Comparison of ENCODE assay signal across 25 cellular contexts in genomic region chr1:208531003-208531750, GRCh38.
A peak's percentile ranks its signal among the peaks of the same experiment; 100 is the strongest.
DNase-seq lines count a peak whose midpoint lies in the region; ATAC-seq, FAIRE-seq and TF ChIP-seq lines count a peak whose summit lies in the region.
"Had no signal": no experiment of that assay in that cellular context is flagged by ENCODE, and none has a peak within 500 bp of the region (broad histone marks: within the 10 kb centered on the region; RNA-seq: fewer than 3 reads in every experiment).

No MANE protein-coding gene starts in this region.

- H4K20me1 ChIP-seq in neural cell (ENCODE audit: insufficient read depth), result no peaks in the 10 kb centered on the region

- H3K27ac Mint-ChIP-seq in nephron progenitor cell, result no peak overlapping the region
- H3K27ac Mint-ChIP-seq: T-helper 1 cell treated with Interleukin-12 subunit alpha and Interleukin-12 subunit beta and Interleukin-4 antibody, amounts not matched to agents 30 μg/mL and 1 μg/mL, for 36 hours had no signal

- no peak overlapping the region for H3K4me3 ChIP-seq in bronchial epithelial cell (ENCODE audit: low read depth, low read length)
- H3K4me3 ChIP-seq in neural cell (ENCODE audit: low read length), result no peak overlapping the region
- H3K4me3 ChIP-seq: lower lobe of right lung, Peyer's patch, SJCRH30, skin epidermis, vagina had no signal

- peaks cover 32% of the 10 kb centered on the region for H3K4me1 Mint-ChIP-seq in nephron progenitor cell

- ATAC-seq in HG03571 (IDR thresholded peaks at IDR 0.05; ENCODE audit: unreplicated experiment), result no peak
- ATAC-seq: foreskin keratinocyte, HCT116 had no signal

- H3F3A ChIP-seq in neural cell (ENCODE audit: insufficient read depth, low read length, poor library complexity, severe bottlenecking), result peaks cover 17% of the 10 kb centered on the region

- no peaks in the 10 kb centered on the region for H3K36me3 ChIP-seq in bronchial epithelial cell (ENCODE audit: control insufficient read depth, insufficient read depth, low read length)
- H3K36me3 ChIP-seq in neural cell (ENCODE audit: insufficient read depth, low read length), result no peaks in the 10 kb centered on the region
- H3K36me3 ChIP-seq: lower lobe of right lung, Peyer's patch, SJCRH30, vagina had no signal

- no peaks in the 10 kb centered on the region for H3K36me3 Mint-ChIP-seq in nephron progenitor cell (ENCODE audit: low read depth)

- DNase-seq in NCI-H345 (lab: John Stamatoyannopoulos, UW) (peak; percentile 10), NCI-H345 treated with DMSO at 0.1 percent for 48 hours (lab: John Stamatoyannopoulos, UW; ENCODE audit: unreplicated experiment) (no peak), DMS79 (lab: John Stamatoyannopoulos, UW) (peak; percentile 7), bronchial epithelial cell (ENCODE audit: low read depth) (no peak), H4 (ENCODE audit: low spot score) (no peak), nephron progenitor cell (no peak)
- DNase-seq: ACHN; activated CD4-positive, alpha-beta T cell treated with anti-CD3 and anti-CD28 coated beads for 1 hour; activated naive CD4-positive, alpha-beta T cell; Calu3; effector memory CD4-positive, alpha-beta T cell; foreskin keratinocyte; lower lobe of right lung; NCI-H1930; NCI-H510A treated with DMSO at 0.1 percent for 48 hours; Peyer's patch; SJCRH30; stimulated activated CD4-positive, alpha-beta T cell treated with anti-CD3 and anti-CD28 coated beads, Interleukin-1b, Interleukin-23, amount 100 ng/mL, for 48 hours had no signal

- H3K27me3 ChIP-seq in bronchial epithelial cell (ENCODE audit: control insufficient read depth, insufficient read depth, low read length) (peaks cover 5% of the 10 kb centered on the region), neural cell (ENCODE audit: insufficient read depth, low read depth, low read length) (no peaks in the 10 kb centered on the region)
- H3K27me3 ChIP-seq: foreskin keratinocyte, Peyer's patch, SJCRH30, vagina had no signal

- peak overlapping the region; percentile 3 for H3K27ac ChIP-seq in neural cell (ENCODE audit: low read length)
- H3K27ac ChIP-seq: C4-2B, foreskin keratinocyte, lower lobe of right lung, Peyer's patch, SJCRH30, skin epidermis, vagina had no signal

- no peaks in the 10 kb centered on the region for H3K79me2 ChIP-seq in neural cell (replicated peaks; ENCODE audit: insufficient read depth, low read length)

- no peaks in the 10 kb centered on the region for H3K9me3 Mint-ChIP-seq in nephron progenitor cell
- H3K9me3 Mint-ChIP-seq: T-helper 1 cell treated with Interleukin-12 subunit alpha and Interleukin-12 subunit beta and Interleukin-4 antibody, amounts not matched to agents 30 μg/mL and 1 μg/mL, for 36 hours had no signal

- peak; percentile 28 for FAIRE-seq in bronchial epithelial cell (lab: Jason Lieb, UNC)

- H3K9me2 ChIP-seq in neural cell (ENCODE audit: insufficient read depth, low read length), result no peaks in the 10 kb centered on the region

- no peak for TF ChIP-seq EP300 in neural cell (conservative IDR thresholded peaks at IDR 0.05; ENCODE audit: poor library complexity, severe bottlenecking)

- TF ChIP-seq CTCF in bronchial epithelial cell (IDR thresholded peaks at IDR 0.05; ENCODE audit: insufficient read depth, low read length, severe bottlenecking) (no peak), neural cell (IDR thresholded peaks at IDR 0.05; ENCODE audit: poor library complexity, severe bottlenecking) (no peak), nephron progenitor cell (IDR thresholded peaks at IDR 0.05) (no peak)

- H3K9me3 ChIP-seq in neural cell (ENCODE audit: low read length), result no peaks in the 10 kb centered on the region
- H3K9me3 ChIP-seq: lower lobe of right lung, Peyer's patch, SJCRH30, vagina had no signal

- no peak overlapping the region for H2AFZ ChIP-seq in neural cell (ENCODE audit: low read depth, low read length)

- TF ChIP-seq RAD21 in neural cell (conservative IDR thresholded peaks at IDR 0.05), result no peak

- no peak overlapping the region for H3K9ac ChIP-seq in neural cell (ENCODE audit: low read length)

- no peak overlapping the region for H3K4me3 Mint-ChIP-seq in nephron progenitor cell
- H3K4me3 Mint-ChIP-seq: T-helper 1 cell treated with Interleukin-12 subunit alpha and Interleukin-12 subunit beta and Interleukin-4 antibody, amounts not matched to agents 30 μg/mL and 1 μg/mL, for 36 hours had no signal

- peaks cover 7% of the 10 kb centered on the region for H3K27me3 Mint-ChIP-seq in nephron progenitor cell (ENCODE audit: low read depth, poor library complexity)

- H3K4me2 ChIP-seq in neural cell (ENCODE audit: low read length), result no peak overlapping the region

TF ChIP-seq in neural cell, 6 proteins besides CTCF, POLR2A, EP300 and RAD21:
- TF ChIP-seq EZH2 (IDR thresholded peaks at IDR 0.05; ENCODE audit: borderline replicate concordance, insufficient read depth, low read length, poor library complexity, severe bottlenecking) (no peak), SMC3 (conservative IDR thresholded peaks at IDR 0.05; ENCODE audit: poor library complexity) (no peak), TAF1 (IDR thresholded peaks at IDR 0.05; ENCODE audit: low read depth) (no peak), MXI1 (conservative IDR thresholded peaks at IDR 0.05; ENCODE audit: poor library complexity, severe bottlenecking) (no peak), POLR2AphosphoS5 (IDR thresholded peaks at IDR 0.05) (no peak)
- TF ChIP-seq, protein P1, sequence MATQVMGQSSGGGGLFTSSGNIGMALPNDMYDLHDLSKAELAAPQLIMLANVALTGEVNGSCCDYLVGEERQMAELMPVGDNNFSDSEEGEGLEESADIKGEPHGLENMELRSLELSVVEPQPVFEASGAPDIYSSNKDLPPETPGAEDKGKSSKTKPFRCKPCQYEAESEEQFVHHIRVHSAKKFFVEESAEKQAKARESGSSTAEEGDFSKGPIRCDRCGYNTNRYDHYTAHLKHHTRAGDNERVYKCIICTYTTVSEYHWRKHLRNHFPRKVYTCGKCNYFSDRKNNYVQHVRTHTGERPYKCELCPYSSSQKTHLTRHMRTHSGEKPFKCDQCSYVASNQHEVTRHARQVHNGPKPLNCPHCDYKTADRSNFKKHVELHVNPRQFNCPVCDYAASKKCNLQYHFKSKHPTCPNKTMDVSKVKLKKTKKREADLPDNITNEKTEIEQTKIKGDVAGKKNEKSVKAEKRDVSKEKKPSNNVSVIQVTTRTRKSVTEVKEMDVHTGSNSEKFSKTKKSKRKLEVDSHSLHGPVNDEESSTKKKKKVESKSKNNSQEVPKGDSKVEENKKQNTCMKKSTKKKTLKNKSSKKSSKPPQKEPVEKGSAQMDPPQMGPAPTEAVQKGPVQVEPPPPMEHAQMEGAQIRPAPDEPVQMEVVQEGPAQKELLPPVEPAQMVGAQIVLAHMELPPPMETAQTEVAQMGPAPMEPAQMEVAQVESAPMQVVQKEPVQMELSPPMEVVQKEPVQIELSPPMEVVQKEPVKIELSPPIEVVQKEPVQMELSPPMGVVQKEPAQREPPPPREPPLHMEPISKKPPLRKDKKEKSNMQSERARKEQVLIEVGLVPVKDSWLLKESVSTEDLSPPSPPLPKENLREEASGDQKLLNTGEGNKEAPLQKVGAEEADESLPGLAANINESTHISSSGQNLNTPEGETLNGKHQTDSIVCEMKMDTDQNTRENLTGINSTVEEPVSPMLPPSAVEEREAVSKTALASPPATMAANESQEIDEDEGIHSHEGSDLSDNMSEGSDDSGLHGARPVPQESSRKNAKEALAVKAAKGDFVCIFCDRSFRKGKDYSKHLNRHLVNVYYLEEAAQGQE (IDR thresholded peaks at IDR 0.05; ENCODE audit: borderline replicate concordance), result no peak

Comparison
In these comparisons a context has a peak if more than half of its experiments do, and no peak if none do; other contexts are left out.
1. DNase-seq: peak in NCI-H345 (single experiment) and DMS79 (single experiment); none in NCI-H345 treated with DMSO at 0.1 percent for 48 hours (single experiment), bronchial epithelial cell (single experiment), H4 (single experiment) and nephron progenitor cell (single experiment).